In the genomic region with DNA sequence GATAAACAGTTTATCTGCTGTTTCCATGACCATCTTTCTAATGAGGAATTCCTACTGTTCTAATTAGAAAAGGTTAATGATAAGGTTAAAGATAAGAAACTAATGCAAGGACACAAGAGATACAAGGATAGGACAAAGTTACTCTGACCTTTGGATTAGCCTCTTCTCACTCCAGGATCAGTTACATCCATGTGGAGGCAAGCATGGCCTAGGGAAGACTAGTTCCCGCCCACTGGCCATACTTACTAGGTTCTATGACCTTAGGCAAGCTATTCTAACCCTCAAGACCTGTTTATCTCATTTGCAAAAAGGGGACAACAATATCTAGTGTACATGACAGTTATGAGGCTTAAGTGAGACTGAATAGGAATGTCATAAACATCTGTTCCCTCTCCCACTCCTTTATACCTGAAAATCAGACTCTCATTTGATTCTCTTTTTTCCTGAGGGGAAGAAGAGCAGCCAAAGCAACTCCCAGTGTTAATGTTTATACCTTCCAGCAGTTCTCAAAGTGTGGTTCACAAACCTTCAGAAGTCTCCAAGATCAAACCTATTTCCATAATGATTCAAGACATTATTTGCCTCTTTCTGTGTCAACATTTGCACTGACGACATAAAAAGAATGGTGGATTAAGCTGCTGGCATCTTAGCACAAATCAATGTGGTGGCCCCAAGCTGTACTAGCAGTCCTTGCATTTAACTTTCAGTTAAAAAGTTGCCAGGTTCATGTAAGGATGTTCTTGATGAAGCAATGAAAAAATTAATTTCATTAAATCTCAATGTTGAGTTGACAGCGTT, we compare ENCODE assay signal across 20 cellular contexts.
A peak's percentile ranks its signal among the peaks of the same experiment; 100 is the strongest.
DNase-seq lines count a peak whose midpoint lies in the region; ATAC-seq, FAIRE-seq and TF ChIP-seq lines count a peak whose summit lies in the region.
"Had no signal": no experiment of that assay in that cellular context is flagged by ENCODE, and none has a peak within 500 bp of the region (broad histone marks: within the 10 kb centered on the region; RNA-seq: fewer than 3 reads in every experiment).

No MANE protein-coding gene starts in this region.

- 86% methylated on average over 3 of the region's 3 CpGs for WGBS in HepG2 (ENCODE audit: low lambda C conversion rate)

- H3K27ac ChIP-seq in cardiac muscle cell (peak overlapping the region; percentile 42), HepG2 (ENCODE audit: extremely low read length, insufficient read depth, low read length) (no peak overlapping the region)
- H3K27ac ChIP-seq: RWPE1, SJCRH30 had no signal

- TF ChIP-seq CTCF in cardiac muscle cell (IDR thresholded peaks at IDR 0.05; ENCODE audit: low read depth, low read length), result no peak
- no peak for TF ChIP-seq CTCF in HepG2 (CRISPR knock-in tag; IDR thresholded peaks at IDR 0.05)

- no peaks in the 10 kb centered on the region for H3K27me3 ChIP-seq in cardiac muscle cell
- no peaks in the 10 kb centered on the region for H3K27me3 ChIP-seq in HepG2 (ENCODE audit: control insufficient read depth in 1 of 2, insufficient read depth in 2 of 2, low read length in 2 of 2)
- H3K27me3 ChIP-seq: BE2C, SJCRH30 had no signal

- H3K36me3 ChIP-seq in cardiac muscle cell, result no peaks in the 10 kb centered on the region
- H3K36me3 ChIP-seq in HepG2 (replicated peaks in 1 of 2; ENCODE audit: control insufficient read depth in 1 of 2, insufficient read depth in 2 of 2, low read length in 2 of 2), result no peaks in the 10 kb centered on the region
- H3K36me3 ChIP-seq: BE2C, SJCRH30 had no signal

- no TSS peak for BruUV-seq in HepG2 (replicated peaks; lab: Mats Ljungman, UMichigan)

- intact Hi-C loops in cardiac septum (cut with DNase I) (no loop called here), HepG2 (cut with micrococcal nuclease; ENCODE audit: unreplicated experiment) (no loop called here)

- in situ Hi-C loops in HepG2 (cut with HindIII; ENCODE audit: extremely low pct_ligation_motif_present, low pct_unique_long_range_greater_than_20kb), result no loop called here

- H2AFZ ChIP-seq in HepG2 (ENCODE audit: low read length), result no peak overlapping the region

- H3K9me3 ChIP-seq in cardiac muscle cell (ENCODE audit: low read depth) (no peaks in the 10 kb centered on the region), HepG2 (ENCODE audit: low read length) (no peaks in the 10 kb centered on the region)
- H3K9me3 ChIP-seq: BE2C, SJCRH30 had no signal

- H3K4me1 ChIP-seq in cardiac muscle cell (ENCODE audit: low read depth) (peaks cover 7% of the 10 kb centered on the region), HepG2 (ENCODE audit: insufficient read depth, low read length) (peaks cover 35% of the 10 kb centered on the region)
- H3K4me1 ChIP-seq: SJCRH30 had no signal

- no peak for TF ChIP-seq POLR2A in HepG2 (IDR thresholded peaks at IDR 0.05; ENCODE audit: insufficient read depth in 1 of 2, low read depth in 2 of 2, low read length in 2 of 2)

- TF ChIP-seq EP300 in HepG2 (IDR thresholded peaks at IDR 0.05; ENCODE audit: low read depth in 2 of 2, low read length in 2 of 2), result no peak
- TF ChIP-seq EP300 in HepG2 (CRISPR knock-in tag; IDR thresholded peaks at IDR 0.05; ENCODE audit: borderline replicate concordance), result no peak

- no peak for DNase-seq in cardiac muscle cell (ENCODE audit: low read depth in 1 of 2, low spot score in 1 of 2)
- no peak for DNase-seq in cardiac septum (ENCODE audit: low spot score)
- DNase-seq in NCI-H146 treated with DMSO at 0.1 percent for 48 hours (lab: John Stamatoyannopoulos, UW; ENCODE audit: unreplicated experiment), result peak; percentile 30
- DNase-seq in HepG2 (ENCODE audit: low spot score), result no peak
- DNase-seq: BE2C; CD4-positive, alpha-beta memory T cell; H9; NCI-H1048; NCI-H187; NCI-H2171; NCI-H446 treated with DMSO at 0.1 percent for 48 hours; NCI-H774; OCI-M1; SJCRH30; T-cell had no signal

- POLR2A ChIA-PET in HepG2 (lab: Yijun Ruan, JAX), result no interaction called here

- TF ChIP-seq RAD21 in HepG2 (CRISPR knock-in tag; IDR thresholded peaks at IDR 0.05), result no peak

- H3K9ac ChIP-seq in HepG2 (ENCODE audit: insufficient read depth, low read depth, low read length), result no peak overlapping the region

- ATAC-seq in HepG2 (peak; percentile 47; the same call in 2 of the 3 replicates), HG03175 (IDR thresholded peaks at IDR 0.05; ENCODE audit: unreplicated experiment) (no peak), GM18867 (IDR thresholded peaks at IDR 0.05; ENCODE audit: unreplicated experiment) (no peak), GM18502 (IDR thresholded peaks at IDR 0.05; ENCODE audit: poor library complexity, unreplicated experiment) (no peak)
- ATAC-seq: T-cell had no signal

- peaks cover 43% of the 10 kb centered on the region for H3K79me2 ChIP-seq in HepG2 (ENCODE audit: insufficient read depth, low read length)

- H3K4me3 ChIP-seq in cardiac muscle cell, result no peak overlapping the region
- H3K4me3 ChIP-seq in HepG2 (replicated peaks in 1 of 3; ENCODE audit: insufficient read depth in 1 of 3, low read depth in 2 of 3, low read length in 3 of 3), result no peak overlapping the region
- H3K4me3 ChIP-seq: SJCRH30 had no signal

- H4K20me1 ChIP-seq in HepG2 (ENCODE audit: insufficient read depth, low read length), result no peaks in the 10 kb centered on the region; the same call in 1 of the 2 replicates

- CTCF ChIA-PET in HepG2 (lab: Yijun Ruan, JAX; ENCODE audit: low intra/inter-chr PET ratio, low total read pairs), result no interaction called here

- FAIRE-seq in HepG2 (lab: Jason Lieb, UNC), result no peak
- FAIRE-seq: D721Med had no signal

- H3K4me2 ChIP-seq in HepG2 (ENCODE audit: low read depth, low read length), result 0 out of 2 replicates have a peak overlapping the region, but pooled peaks have one; percentile 5

TF ChIP-seq in HepG2, 621 proteins besides CTCF, POLR2A, EP300 and RAD21:
- TF ChIP-seq MYNN (CRISPR knock-in tag; IDR thresholded peaks at IDR 0.05; ENCODE audit: low read depth) (no peak), ZNF7 (CRISPR knock-in tag; IDR thresholded peaks at IDR 0.05) (peak; percentile 78), HNF4A (CRISPR knock-in tag; IDR thresholded peaks at IDR 0.05) (peak; percentile 33; the same call in 1 of the 2 replicates)
